ENCODE assay signal across 23 cellular contexts in the genomic region with DNA sequence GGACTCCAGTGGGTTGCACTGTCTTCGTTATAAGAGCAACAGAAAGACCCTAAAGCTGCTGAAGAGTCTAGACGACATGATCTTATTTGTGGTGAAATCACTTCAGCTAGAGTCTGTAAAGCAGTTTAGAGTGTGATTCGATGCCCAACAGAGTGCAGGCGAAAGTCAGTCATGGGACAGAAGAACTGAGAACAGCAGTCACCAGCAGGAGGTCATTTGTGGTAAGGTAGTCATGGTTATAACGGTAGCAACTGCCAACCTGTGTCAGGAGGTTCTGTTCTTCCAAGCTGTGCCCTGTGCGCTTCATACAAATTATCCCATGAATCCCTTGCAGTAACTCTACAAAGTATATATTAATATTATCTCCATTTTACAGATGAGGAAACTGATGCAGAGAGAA.
"Had no signal": no experiment of that assay in that cellular context is flagged by ENCODE, and none has a peak within 500 bp of the region (broad histone marks: within the 10 kb centered on the region; RNA-seq: fewer than 3 reads in every experiment).

No MANE protein-coding gene starts in this region.

- H3K27me3 ChIP-seq: colonic mucosa, dorsolateral prefrontal cortex, esophagus squamous epithelium, foreskin keratinocyte, gastrocnemius medialis, gastroesophageal sphincter, heart left ventricle, heart right ventricle had no signal

- H3K4me3 ChIP-seq: colonic mucosa, coronary artery, dorsolateral prefrontal cortex, esophagus squamous epithelium, gastrocnemius medialis, gastroesophageal sphincter, heart left ventricle, heart right ventricle had no signal

- H3K27ac ChIP-seq: colonic mucosa, coronary artery, dorsolateral prefrontal cortex, epithelial cell of prostate, esophagus squamous epithelium, foreskin keratinocyte, gastrocnemius medialis, gastroesophageal sphincter, heart left ventricle, heart right ventricle had no signal

- H3K9me3 ChIP-seq: colonic mucosa had no signal

- ATAC-seq: effector memory CD8-positive, alpha-beta T cell; esophagus mucosa; foreskin keratinocyte; gastrocnemius medialis; gastroesophageal sphincter; heart left ventricle; heart right ventricle had no signal

- H3K36me3 ChIP-seq: colonic mucosa, esophagus squamous epithelium, gastrocnemius medialis, gastroesophageal sphincter, heart left ventricle, heart right ventricle had no signal

- H3K4me1 ChIP-seq: colonic mucosa, esophagus squamous epithelium, foreskin keratinocyte, gastrocnemius medialis, gastroesophageal sphincter, heart left ventricle, heart right ventricle had no signal

- DNase-seq: colonic mucosa; cortex of kidney; dermis blood vessel endothelial cell; dorsolateral prefrontal cortex; effector CD4-positive, alpha-beta T cell; effector CD8-positive, alpha-beta T cell; effector memory CD4-positive, alpha-beta T cell; effector memory CD8-positive, alpha-beta T cell; endodermal cell; erythroblast; esophagus squamous epithelium; foreskin fibroblast; foreskin keratinocyte; foreskin melanocyte; gastrocnemius medialis; glutamatergic neuron; head of caudate nucleus; heart left ventricle; heart right ventricle had no signal
